1 cellular context compared by ENCODE assay signal in the genomic region with DNA sequence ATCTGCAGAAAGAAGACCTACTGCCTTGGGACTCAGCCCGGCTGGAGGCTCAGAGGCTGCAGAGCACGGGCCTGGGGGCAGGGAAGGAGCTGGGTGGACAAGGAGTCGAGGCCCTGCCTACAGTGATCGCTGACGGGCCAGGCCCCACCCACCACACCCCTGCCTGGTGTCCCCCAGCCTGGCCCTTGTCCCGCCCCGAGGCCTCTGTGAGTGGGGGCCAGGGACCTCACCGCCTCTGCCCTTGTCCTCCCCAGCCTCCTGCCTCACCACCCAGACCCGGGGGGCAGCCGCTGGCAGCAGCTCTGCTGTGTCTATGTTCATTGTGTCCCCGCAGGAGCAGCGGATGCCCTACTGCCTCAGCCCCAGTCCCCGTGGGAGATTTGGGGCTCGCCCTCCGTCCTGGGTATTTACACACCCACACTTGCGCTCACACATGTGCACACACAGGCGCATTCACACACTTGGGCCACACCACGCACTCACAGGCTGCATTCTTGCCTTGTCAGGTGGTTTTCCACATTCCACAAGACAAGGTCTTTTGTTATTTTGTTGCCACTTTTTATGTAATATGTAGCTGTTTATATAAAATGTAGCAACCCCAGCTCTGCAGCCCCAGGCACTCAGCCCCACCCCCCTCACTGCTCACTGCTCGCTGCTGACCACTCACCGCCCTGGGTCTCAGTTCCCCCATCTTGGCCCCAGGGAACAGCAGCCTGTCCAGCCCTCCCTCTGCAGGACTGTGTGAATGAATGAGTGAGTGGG.
A peak's percentile ranks its signal among the peaks of the same experiment; 100 is the strongest.
TF ChIP-seq lines count a peak whose summit lies in the region.

No MANE protein-coding gene starts in this region.

TF ChIP-seq in HepG2, 621 proteins besides CTCF, POLR2A, EP300 and RAD21:
- TF ChIP-seq ZNF446 (CRISPR knock-in tag; IDR thresholded peaks at IDR 0.05) (no peak), FOXP1 (IDR thresholded peaks at IDR 0.05) (no peak), FOXP1 (CRISPR knock-in tag; IDR thresholded peaks at IDR 0.05) (no peak), CENPT (CRISPR knock-in tag; IDR thresholded peaks at IDR 0.05; ENCODE audit: low read depth) (no peak), RBFOX2 (IDR thresholded peaks at IDR 0.05; ENCODE audit: low read depth, low read length) (peak; percentile 36; the same call in 1 of the 2 replicates)
- TF ChIP-seq, protein P1, sequence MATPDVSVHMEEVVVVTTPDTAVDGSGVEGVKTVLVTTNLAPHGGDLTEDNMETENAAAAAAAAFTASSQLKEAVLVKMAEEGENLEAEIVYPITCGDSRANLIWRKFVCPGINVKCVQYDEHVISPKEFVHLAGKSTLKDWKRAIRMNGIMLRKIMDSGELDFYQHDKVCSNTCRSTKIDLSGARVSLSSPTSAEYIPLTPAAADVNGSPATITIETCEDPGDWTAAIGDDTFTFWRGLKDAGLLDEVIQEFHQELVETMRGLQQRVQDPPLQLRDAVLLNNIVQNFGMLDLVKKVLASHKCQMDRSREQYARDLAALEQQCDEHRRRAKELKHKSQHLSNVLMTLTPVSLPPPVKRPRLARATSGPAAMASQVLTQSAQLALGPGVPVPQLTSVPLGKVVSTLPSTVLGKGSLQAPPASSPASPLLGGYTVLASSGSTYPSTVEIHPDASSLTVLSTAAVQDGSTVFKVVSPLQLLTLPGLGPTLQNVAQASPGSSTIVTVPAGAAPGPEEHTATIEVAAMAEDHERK (CRISPR knock-in tag; IDR thresholded peaks at IDR 0.05; ENCODE audit: low read depth), result no peak
